Comparison of ENCODE assay signal across 18 cellular contexts in the genomic region with DNA sequence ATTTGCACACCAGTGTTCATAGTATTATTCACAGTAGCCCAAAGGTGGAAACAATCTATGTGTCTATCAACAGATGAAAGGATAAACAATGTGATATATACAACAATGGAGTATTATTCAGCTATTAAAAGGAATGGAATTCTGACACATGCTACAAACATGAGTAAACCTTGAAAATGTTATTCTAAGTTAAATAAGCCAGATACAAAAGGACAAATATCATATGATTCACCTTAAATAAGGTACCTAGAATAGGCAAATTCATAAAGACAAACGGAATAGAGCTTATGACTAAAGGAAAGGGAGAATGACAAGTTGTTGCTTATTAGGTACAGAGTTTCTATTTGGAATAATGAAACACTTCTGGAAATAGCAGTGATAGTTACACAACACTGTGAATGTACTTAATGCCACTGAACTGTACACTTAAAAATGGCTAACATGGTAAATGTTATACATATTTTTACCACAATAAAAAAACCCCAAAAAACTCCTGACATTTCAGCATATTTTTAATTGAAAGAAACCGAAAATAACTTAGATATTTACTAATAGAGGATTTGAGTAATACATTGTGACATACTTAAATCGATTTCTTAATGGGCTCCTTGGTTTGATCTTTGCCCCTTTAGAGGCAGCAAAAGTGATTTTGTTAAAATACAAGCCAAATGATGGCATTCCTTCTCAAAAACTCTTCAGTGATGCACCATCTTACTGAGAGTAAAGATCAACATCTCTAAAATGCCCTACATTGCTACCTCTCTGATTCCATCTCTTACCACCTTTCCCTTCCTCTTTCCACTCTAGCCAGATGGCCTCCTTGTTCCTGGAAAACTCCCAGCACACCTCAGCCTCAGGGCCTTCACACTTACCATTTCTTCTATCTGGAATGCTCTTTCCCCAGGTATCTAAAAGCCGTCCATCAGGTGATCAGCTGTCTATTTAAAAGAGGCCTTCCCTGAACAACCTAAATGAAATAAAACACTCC. TPM values are rescaled to one million over a fixed set of nuclear protein-coding genes. Genes with fewer than 3 reads are reported as not detected.
DNase-seq lines count a peak whose midpoint lies in the region; ATAC-seq, FAIRE-seq and TF ChIP-seq lines count a peak whose summit lies in the region.
"Had no signal": no experiment of that assay in that cellular context is flagged by ENCODE, and none has a peak within 500 bp of the region (broad histone marks: within the 10 kb centered on the region; RNA-seq: fewer than 3 reads in every experiment).

No MANE protein-coding gene starts in this region.

- H3K4me1 ChIP-seq in keratinocyte (ENCODE audit: control insufficient read depth, extremely low read depth, insufficient read depth, low read length) (no peaks in the 10 kb centered on the region), right lobe of liver (peaks cover 0 to 6% (median 0%) of the 10 kb centered on the region in 4 donors), esophagus squamous epithelium (no peaks in the 10 kb centered on the region)
- H3K4me1 ChIP-seq: BLaER1 had no signal

- H3K9me3 ChIP-seq in T-helper 17 cell (ENCODE audit: control insufficient read depth, low read length, poor library complexity, severe bottlenecking): peaks cover 11% of the 10 kb centered on the region
- no peaks in the 10 kb centered on the region for H3K9me3 ChIP-seq in keratinocyte (ENCODE audit: control insufficient read depth, low read depth, low read length)
- no peaks in the 10 kb centered on the region for H3K9me3 ChIP-seq in right lobe of liver
- H3K9me3 ChIP-seq in esophagus squamous epithelium: peaks cover 0 to 21% (median 0%) of the 10 kb centered on the region in 3 donors
- H3K9me3 ChIP-seq: HAP-1 had no signal

- H4K20me1 ChIP-seq in keratinocyte (ENCODE audit: control insufficient read depth, extremely low read depth, insufficient read depth, low read length): no peaks in the 10 kb centered on the region
- H4K20me1 ChIP-seq: BLaER1 had no signal

- H3K27ac ChIP-seq in keratinocyte (ENCODE audit: control insufficient read depth, insufficient read depth, low read length): no peak overlapping the region
- peak overlapping the region in 1 of 3 donors; percentile 48 for H3K27ac ChIP-seq in right lobe of liver
- no peak overlapping the region for H3K27ac ChIP-seq in esophagus squamous epithelium
- H3K27ac ChIP-seq: BLaER1, HL-60 had no signal

- no peak overlapping the region for H3K4me3 Mint-ChIP-seq in T-helper 17 cell
- H3K4me3 Mint-ChIP-seq: CD4-positive, CD25-positive, alpha-beta regulatory T cell had no signal

- peak overlapping the region; percentile 16 for H3K27ac Mint-ChIP-seq in T-helper 17 cell
- H3K27ac Mint-ChIP-seq: CD4-positive, CD25-positive, alpha-beta regulatory T cell had no signal

- H3K9me1 ChIP-seq in keratinocyte (ENCODE audit: control insufficient read depth, extremely low read depth, insufficient read depth, low read length): no peaks in the 10 kb centered on the region

- dilution Hi-C loops in keratinocyte (cut with MboI; ENCODE audit: extremely low pct_ligation_motif_present, low sequenced_read_pairs): loop anchor here (25.0 kb wide), 1 partner anchor 160 kb away; no protein-coding TSS in a partner anchor

- H3K4me2 ChIP-seq in keratinocyte (ENCODE audit: control insufficient read depth, extremely low read depth, insufficient read depth, low read depth, low read length): no peak overlapping the region
- H3K4me2 ChIP-seq: BLaER1 had no signal

- H3K79me2 ChIP-seq in keratinocyte (ENCODE audit: control insufficient read depth, insufficient read depth, low read length): no peaks in the 10 kb centered on the region

- intact Hi-C loops in right lobe of liver (cut with DNase I) (no loop called here), esophagus squamous epithelium (cut with DNase I) (no loop called here)

- TF ChIP-seq POLR2A in right lobe of liver (IDR thresholded peaks at IDR 0.05) (no peak), esophagus squamous epithelium (IDR thresholded peaks at IDR 0.05) (no peak)

- DNase-seq in ELF-1 (ENCODE audit: low read depth, low spot score) (peak; percentile 4), T-helper 17 cell (no peak), keratinocyte (ENCODE audit: low read depth, low spot score) (no peak), right lobe of liver (no peak), esophagus squamous epithelium (lab: John Stamatoyannopoulos, UW) (no peak)
- DNase-seq: 8988T; AML-193; CD4-positive, CD25-positive, alpha-beta regulatory T cell; DMS53 had no signal

- no peak overlapping the region for H3K9ac ChIP-seq in keratinocyte (ENCODE audit: control insufficient read depth, extremely low read depth, insufficient read depth, low read length)
- H3K9ac ChIP-seq: BLaER1 had no signal

- peak; percentile 46 for FAIRE-seq in keratinocyte (lab: Jason Lieb, UNC)
- FAIRE-seq: GM12878, GM18507, H1, K562 had no signal

- no peaks in the 10 kb centered on the region for H3K36me3 ChIP-seq in keratinocyte (ENCODE audit: control insufficient read depth in 2 of 2, extremely low read depth in 1 of 2, insufficient read depth in 2 of 2, low read length in 2 of 2)
- no peaks in the 10 kb centered on the region for H3K36me3 ChIP-seq in right lobe of liver
- no peaks in the 10 kb centered on the region for H3K36me3 ChIP-seq in esophagus squamous epithelium
- H3K36me3 ChIP-seq: BLaER1, HAP-1 had no signal

- H3K36me3 Mint-ChIP-seq in T-helper 17 cell (ENCODE audit: low read depth): no peaks in the 10 kb centered on the region
- H3K36me3 Mint-ChIP-seq: CD4-positive, CD25-positive, alpha-beta regulatory T cell had no signal

- H3K4me1 Mint-ChIP-seq in T-helper 17 cell: no peaks in the 10 kb centered on the region
- H3K4me1 Mint-ChIP-seq: CD4-positive, CD25-positive, alpha-beta regulatory T cell had no signal

- H3K27me3 ChIP-seq in keratinocyte (ENCODE audit: control insufficient read depth, extremely low read depth, insufficient read depth, low read length): no peaks in the 10 kb centered on the region
- no peaks in the 10 kb centered on the region for H3K27me3 ChIP-seq in right lobe of liver
- H3K27me3 ChIP-seq in esophagus squamous epithelium: no peaks in the 10 kb centered on the region
- H3K27me3 ChIP-seq: BLaER1 had no signal

- no peak overlapping the region for H2AFZ ChIP-seq in keratinocyte (ENCODE audit: control insufficient read depth, low read length)

- H3K27me3 Mint-ChIP-seq in T-helper 17 cell: peaks cover 45% of the 10 kb centered on the region

- 35% methylated on average over 4 of the region's 4 CpGs for WGBS in right lobe of liver (ENCODE audit: insufficient coverage, low coverage, low lambda C conversion rate, missing lambda C conversion rate)
- 57 to 69% methylated on average over 4 of the region's 4 CpGs for WGBS in esophagus squamous epithelium, 2 donors

- H3K4me3 ChIP-seq in keratinocyte (ENCODE audit: control insufficient read depth in 2 of 3, extremely low read depth in 1 of 3, insufficient read depth in 2 of 3, low read depth in 1 of 3, low read length in 3 of 3) (no peak overlapping the region), right lobe of liver (no peak overlapping the region), esophagus squamous epithelium (no peak overlapping the region)
- H3K4me3 ChIP-seq: BLaER1, GM12878, HAP-1, K562 had no signal

- no peak for ATAC-seq in T-helper 17 cell
- ATAC-seq in right lobe of liver: peak; percentile 68 to 83 (median 76)
- no peak for ATAC-seq in GM18867 (IDR thresholded peaks at IDR 0.05; ENCODE audit: unreplicated experiment)
- no peak for ATAC-seq in GM19452 (IDR thresholded peaks at IDR 0.05; ENCODE audit: unreplicated experiment)
- ATAC-seq: GM12878, K562 had no signal

- TF ChIP-seq CTCF in keratinocyte (optimal IDR thresholded peaks at IDR 0.05 in 1 of 3, IDR thresholded peaks at IDR 0.05 in 1 of 3, conservative IDR thresholded peaks at IDR 0.05 in 1 of 3; ENCODE audit: extremely low read depth in 1 of 3, insufficient read depth in 2 of 3, low read length in 3 of 3): no peak
- TF ChIP-seq CTCF in right lobe of liver (IDR thresholded peaks at IDR 0.05): no peak
- no peak for TF ChIP-seq CTCF in esophagus squamous epithelium (IDR thresholded peaks at IDR 0.05)

RNA-seq across cellular contexts. Expression of gene CYP2U1, which starts 8.6 kb away (rescaled TPM):
- 1 to 10 TPM in 1 of 2 donors, under 1 TPM in 1; 0.96 to 2.8 TPM for total RNA-seq in T-helper 17 cell
- 2.6 to 3.7 TPM (median 3.4 TPM) in 3 replicates for polyA plus RNA-seq in keratinocyte
- 0.36 TPM for polyA plus RNA-seq in keratinocyte (2011; ENCODE audit: low read depth)
- 1.9 and 3.5 TPM in 2 replicates for polyA plus RNA-seq in keratinocyte (2011; cell fraction: cytosol; rRNA removed)
- 5.2 and 6.6 TPM in 2 replicates for polyA plus RNA-seq in keratinocyte (2011; cell fraction: nucleus; rRNA removed)
- polyA plus RNA-seq in keratinocyte (2012; ENCODE audit: low replicate concordance): 1.1 and 2.5 TPM in 2 replicates
- 1.6 to 3.5 TPM (median 3.2 TPM) in 3 replicates for polyA minus RNA-seq in keratinocyte
- 4.8 TPM for polyA minus RNA-seq in keratinocyte (2011; cell fraction: cytosol; rRNA and poly(A)+ RNA removed)
- 6.9 and 11.2 TPM in 2 replicates for polyA minus RNA-seq in keratinocyte (2011; cell fraction: nucleus; rRNA and poly(A)+ RNA removed)
- 1 to 10 TPM; 3.2 to 7.5 (median 4.7) TPM for total RNA-seq in right lobe of liver
- total RNA-seq in esophagus squamous epithelium: 1 to 10 TPM; 1.8 to 8.4 (median 4.5) TPM

Comparison
In these comparisons a context has a peak if more than half of its experiments do, and no peak if none do; other contexts are left out.
1. ATAC-seq: peak in right lobe of liver (4 of 4); none in T-helper 17 cell (single experiment), GM18867 (single experiment) and GM19452 (single experiment).